27 cellular contexts compared by ENCODE assay signal in genomic region chr1:69167876-69168275, GRCh38.
"Had no signal": no experiment of that assay in that cellular context is flagged by ENCODE, and none has a peak within 500 bp of the region (broad histone marks: within the 10 kb centered on the region; RNA-seq: fewer than 3 reads in every experiment).

No MANE protein-coding gene starts in this region.

- H3K4me1 ChIP-seq: ascending aorta, Peyer's patch had no signal

- DNase-seq: activated CD4-positive, alpha-beta T cell treated with anti-CD3 and anti-CD28 coated beads, Interleukin-2, amount 10 ng/mL, durations not matched to agents 24 days and 14 days; activated CD4-positive, alpha-beta T cell treated with anti-CD3 and anti-CD28 coated beads, Interleukin-2, amount 50 U/mL, for 4 hours; activated CD8-positive, alpha-beta T cell treated with anti-CD3 and anti-CD28 coated beads for 36 hours; activated gamma-delta T cell; activated naive CD4-positive, alpha-beta T cell treated with Interleukin-2 at 50 U/mL for 16 hours; activated naive CD8-positive, alpha-beta T cell treated with anti-CD3 and anti-CD28 coated beads, Interleukin-2, amount 10 ng/mL, durations not matched to agents 7 days and 5 days; activated T-cell treated with anti-CD3 and anti-CD28 coated beads, Interleukin-2, amount 50 U/mL, for 24 hours; amygdala; central memory CD4-positive, alpha-beta T cell; NCI-H1105; NCI-H1417 treated with DMSO at 0.1 percent for 48 hours; NCI-H187 treated with DMSO at 0.1 percent for 48 hours; NCI-H2081; NCI-H345; NCI-H524 treated with DMSO at 0.1 percent for 48 hours; Peyer's patch; SIG-M5; T1000 had no signal

- H3K27ac Mint-ChIP-seq: activated CD4-positive, alpha-beta T cell treated with anti-CD3 and anti-CD28 coated beads, Interleukin-2, amount 10 ng/mL, durations not matched to agents 24 days and 14 days; activated CD8-positive, alpha-beta T cell treated with anti-CD3 and anti-CD28 coated beads for 36 hours; activated naive CD4-positive, alpha-beta T cell treated with anti-CD3 and anti-CD28 coated beads, Interleukin-2, amount 50 U/mL, for 24 hours; activated naive CD8-positive, alpha-beta T cell treated with anti-CD3 and anti-CD28 coated beads, Interleukin-2, amount 10 ng/mL, durations not matched to agents 7 days and 5 days; activated T-cell treated with anti-CD3 and anti-CD28 coated beads, Interleukin-2, amount 50 U/mL, for 24 hours; activated T-helper 2 cell treated with anti-CD3 and anti-CD28 coated beads, Interferon-gamma antibody, Interleukin-2, Interleukin-4, amounts not matched to agents 10 μg/mL and 5 μg/mL and 100 μg/mL, durations not matched to agents 14 hours and 24 hours and 36 hours; brain had no signal

- ATAC-seq: activated CD8-positive, alpha-beta T cell treated with anti-CD3 and anti-CD28 coated beads for 36 hours; K562; Right ventricle myocardium inferior; SK-N-SH treated with all-trans-retinoic acid at 6 μM for 48 hours had no signal

- H3K36me3 ChIP-seq: ascending aorta, Peyer's patch had no signal

- H3K27me3 Mint-ChIP-seq: activated CD4-positive, alpha-beta T cell treated with anti-CD3 and anti-CD28 coated beads, Interleukin-2, amount 10 ng/mL, durations not matched to agents 24 days and 14 days; activated CD8-positive, alpha-beta T cell treated with anti-CD3 and anti-CD28 coated beads for 36 hours; activated naive CD4-positive, alpha-beta T cell treated with anti-CD3 and anti-CD28 coated beads, Interleukin-2, amount 50 U/mL, for 24 hours; activated naive CD8-positive, alpha-beta T cell treated with anti-CD3 and anti-CD28 coated beads, Interleukin-2, amount 10 ng/mL, durations not matched to agents 7 days and 5 days; activated T-cell treated with anti-CD3 and anti-CD28 coated beads, Interleukin-2, amount 50 U/mL, for 24 hours had no signal

- FAIRE-seq: bronchial epithelial cell, K562 had no signal

- H3K4me3 Mint-ChIP-seq: activated CD4-positive, alpha-beta T cell treated with anti-CD3 and anti-CD28 coated beads, Interleukin-2, amount 10 ng/mL, durations not matched to agents 24 days and 14 days; activated CD8-positive, alpha-beta T cell treated with anti-CD3 and anti-CD28 coated beads for 36 hours; activated naive CD4-positive, alpha-beta T cell treated with anti-CD3 and anti-CD28 coated beads, Interleukin-2, amount 50 U/mL, for 24 hours; activated naive CD8-positive, alpha-beta T cell treated with anti-CD3 and anti-CD28 coated beads, Interleukin-2, amount 10 ng/mL, durations not matched to agents 7 days and 5 days; activated T-cell treated with anti-CD3 and anti-CD28 coated beads, Interleukin-2, amount 50 U/mL, for 24 hours; brain had no signal

- H3K27ac ChIP-seq: ascending aorta, Peyer's patch, RWPE1 had no signal

- H3K9me3 ChIP-seq: ascending aorta had no signal

- H3K27me3 ChIP-seq: ascending aorta, Peyer's patch had no signal

- H3K4me3 ChIP-seq: ascending aorta, K562, Peyer's patch had no signal

- H3K9me3 Mint-ChIP-seq: activated CD4-positive, alpha-beta T cell treated with anti-CD3 and anti-CD28 coated beads, Interleukin-2, amount 10 ng/mL, durations not matched to agents 24 days and 14 days had no signal

- H3K4me1 Mint-ChIP-seq: activated CD4-positive, alpha-beta T cell treated with anti-CD3 and anti-CD28 coated beads, Interleukin-2, amount 10 ng/mL, durations not matched to agents 24 days and 14 days; activated naive CD4-positive, alpha-beta T cell treated with anti-CD3 and anti-CD28 coated beads, Interleukin-2, amount 50 U/mL, for 24 hours; activated naive CD8-positive, alpha-beta T cell treated with anti-CD3 and anti-CD28 coated beads, Interleukin-2, amount 10 ng/mL, durations not matched to agents 7 days and 5 days; brain had no signal

- H3K36me3 Mint-ChIP-seq: activated naive CD4-positive, alpha-beta T cell treated with anti-CD3 and anti-CD28 coated beads, Interleukin-2, amount 50 U/mL, for 24 hours; activated naive CD8-positive, alpha-beta T cell treated with anti-CD3 and anti-CD28 coated beads, Interleukin-2, amount 10 ng/mL, durations not matched to agents 7 days and 5 days; brain had no signal
